ENCODE assay signal across 8 cellular contexts in genomic region chr4:107989537-107990386, GRCh38. TPM values are rescaled to one million over a fixed set of nuclear protein-coding genes. Genes with fewer than 3 reads are reported as not detected.
A peak's percentile ranks its signal among the peaks of the same experiment; 100 is the strongest.
DNase-seq lines count a peak whose midpoint lies in the region; ATAC-seq and TF ChIP-seq lines count a peak whose summit lies in the region.

Gene HADH, plus strand, starts transcription at chr4:107989889. Its CDS starts 44 bp downstream, at chr4:107989933.

- H3K36me3 Mint-ChIP-seq in activated CD4-positive, alpha-beta T cell treated with anti-CD3 and anti-CD28 coated beads, Interleukin-2, amount 10 ng/mL, durations not matched to agents 7 days and 5 days (ENCODE audit: low read depth): peaks cover 12% of the 10 kb centered on the region

- H3K27ac ChIP-seq in BLaER1 (peak within 1 kb of the TSS; percentile 87), coronary artery (peak within 1 kb of the TSS; percentile 90 to 96)

- H3K27me3 ChIP-seq in BLaER1: no peaks in the 10 kb centered on the region

- H3K36me3 ChIP-seq in BLaER1: 0 out of 2 replicates have a peak, but pooled peaks cover 3% of the 10 kb centered on the region

- H3K4me1 ChIP-seq in BLaER1: peaks cover 50% of the 10 kb centered on the region

- no peaks in the 10 kb centered on the region for H3K9me3 Mint-ChIP-seq in activated CD4-positive, alpha-beta T cell treated with anti-CD3 and anti-CD28 coated beads, Interleukin-2, amount 10 ng/mL, durations not matched to agents 7 days and 5 days

- ATAC-seq in GM19324 (IDR thresholded peaks at IDR 0.05; ENCODE audit: low FRiP score, unreplicated experiment): peak; percentile 98
- peak; percentile 93 for ATAC-seq in HG03460 (IDR thresholded peaks at IDR 0.05; ENCODE audit: unreplicated experiment)

- H3K4me3 ChIP-seq in BLaER1 (peak within 1 kb of the TSS; percentile 86), coronary artery (peak within 1 kb of the TSS; percentile 78)

- peak within 1 kb of the TSS; percentile 92 for H3K27ac Mint-ChIP-seq in activated CD4-positive, alpha-beta T cell treated with anti-CD3 and anti-CD28 coated beads, Interleukin-2, amount 10 ng/mL, durations not matched to agents 7 days and 5 days

- TF ChIP-seq CTCF in coronary artery (IDR thresholded peaks at IDR 0.05): no peak

- peak; percentile 95 for DNase-seq in NCI-H69 (lab: John Stamatoyannopoulos, UW)
- peak; percentile 94 for DNase-seq in activated CD4-positive, alpha-beta T cell treated with anti-CD3 and anti-CD28 coated beads, Interleukin-2, amount 10 ng/mL, durations not matched to agents 7 days and 5 days
- DNase-seq in coronary artery (ENCODE audit: low spot score): peak; percentile 94
- DNase-seq in left kidney (ENCODE audit: low read depth, low spot score): peak; percentile 98
- peak; percentile 93 for DNase-seq in stimulated activated CD4-positive, alpha-beta T cell treated with anti-CD3 and anti-CD28 coated beads, Interleukin-1b, Interleukin-23, amount 100 ng/mL, for 48 hours

- H3K4me1 Mint-ChIP-seq in activated CD4-positive, alpha-beta T cell treated with anti-CD3 and anti-CD28 coated beads, Interleukin-2, amount 10 ng/mL, durations not matched to agents 7 days and 5 days: peaks cover 43% of the 10 kb centered on the region

- peak within 1 kb of the TSS; percentile 82 for H3K4me3 Mint-ChIP-seq in activated CD4-positive, alpha-beta T cell treated with anti-CD3 and anti-CD28 coated beads, Interleukin-2, amount 10 ng/mL, durations not matched to agents 7 days and 5 days

- no peaks in the 10 kb centered on the region for H3K9me3 ChIP-seq in BLaER1

- peak within 1 kb of the TSS; percentile 88 for H3K4me2 ChIP-seq in BLaER1

- peak within 1 kb of the TSS; percentile 90 for H3K9ac ChIP-seq in BLaER1

- POLR2A ChIA-PET in activated CD4-positive, alpha-beta T cell treated with anti-CD3 and anti-CD28 coated beads, Interleukin-2, amount 10 ng/mL, durations not matched to agents 7 days and 5 days (lab: Charles Lee): no interaction called here

- CTCF ChIA-PET in activated CD4-positive, alpha-beta T cell treated with anti-CD3 and anti-CD28 coated beads, Interleukin-2, amount 10 ng/mL, durations not matched to agents 7 days and 5 days (lab: Charles Lee): interaction anchor here (0.9 kb wide), 1 partner anchor 19 kb away, joined by 4 read pairs; no protein-coding TSS in a partner anchor

- H4K20me1 ChIP-seq in BLaER1: peaks cover 43% of the 10 kb centered on the region

- H3K27me3 Mint-ChIP-seq in activated CD4-positive, alpha-beta T cell treated with anti-CD3 and anti-CD28 coated beads, Interleukin-2, amount 10 ng/mL, durations not matched to agents 7 days and 5 days: no peaks in the 10 kb centered on the region

RNA-seq across cellular contexts. Expression of gene HADH, which starts in this region (rescaled TPM):
- 10 to 100 TPM; 68.1 to 73.1 TPM for total RNA-seq in activated CD4-positive, alpha-beta T cell treated with anti-CD3 and anti-CD28 coated beads, Interleukin-2, amount 10 ng/mL, durations not matched to agents 7 days and 5 days

Comparison
In these comparisons a context has a peak if more than half of its experiments do, and no peak if none do; other contexts are left out.
1. Peak in every context shown above with its lines: DNase-seq, ATAC-seq, H3K4me3 ChIP-seq and H3K27ac ChIP-seq.